9 cellular contexts compared by ENCODE assay signal in the genomic region with DNA sequence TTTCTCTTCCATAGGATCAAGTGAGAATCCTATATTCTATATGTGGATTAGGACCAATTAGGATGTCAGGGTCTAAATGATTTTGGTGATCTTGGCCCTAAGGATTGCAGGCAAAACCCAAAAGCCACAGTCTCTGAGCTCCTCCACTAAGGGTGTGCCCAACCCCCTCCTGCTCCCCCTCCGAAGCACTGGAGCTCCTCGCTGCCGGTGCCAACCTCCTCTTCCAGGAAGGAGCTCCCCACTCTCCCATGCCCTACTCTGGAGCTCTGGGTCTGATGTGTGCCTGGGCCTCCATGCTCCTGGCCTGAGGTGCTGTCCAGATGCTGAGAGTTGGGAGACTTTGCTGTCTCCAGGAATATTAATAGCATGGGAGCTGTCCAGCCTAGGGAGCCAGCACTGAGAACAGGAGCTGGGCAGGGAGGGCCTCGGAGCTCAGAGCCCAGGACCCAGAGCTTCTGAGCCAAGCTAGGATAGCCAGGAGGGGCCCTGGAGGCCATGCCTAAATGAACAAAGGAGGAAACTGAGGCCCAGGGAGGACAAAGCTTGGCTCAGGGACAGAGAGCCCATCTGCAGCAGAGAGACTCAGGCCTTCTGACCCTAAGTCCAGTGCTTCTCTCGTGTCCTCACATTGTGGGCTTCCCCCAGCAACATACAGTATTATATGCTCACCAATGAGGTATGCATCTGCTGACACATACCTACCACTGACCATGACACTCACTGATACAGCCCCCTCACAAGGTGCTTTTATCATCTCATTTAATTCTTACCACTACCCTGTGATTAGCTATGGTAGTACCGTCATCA. TPM values are rescaled to one million over a fixed set of nuclear protein-coding genes. Genes with fewer than 3 reads are reported as not detected.
DNase-seq lines count a peak whose midpoint lies in the region; ATAC-seq and TF ChIP-seq lines count a peak whose summit lies in the region.
"Had no signal": no experiment of that assay in that cellular context is flagged by ENCODE, and none has a peak within 500 bp of the region (broad histone marks: within the 10 kb centered on the region; RNA-seq: fewer than 3 reads in every experiment).

No MANE protein-coding gene starts in this region.

- H3K9me3 ChIP-seq in right lobe of liver, result no peaks in the 10 kb centered on the region

- no peak overlapping the region for H3K27ac ChIP-seq in right lobe of liver

- peak; percentile 87 for DNase-seq in AG08396 (ENCODE audit: low spot score)
- DNase-seq in LHCN-M2 (ENCODE audit: low read depth), result peak; percentile 78
- peak; percentile 80 to 93 for DNase-seq in T47D (ENCODE audit: low read depth in 1 of 2, low spot score in 1 of 2)
- DNase-seq in right lobe of liver, result no peak
- DNase-seq in activated effector memory CD4-positive, alpha-beta T cell treated with anti-CD3 and anti-CD28 coated beads, Interleukin-2, amount 50 U/mL, for 16 hours, result no peak
- no peak for DNase-seq in DMS79 treated with DMSO at 0.1 percent for 48 hours (lab: John Stamatoyannopoulos, UW)
- DNase-seq: NCI-H2171 had no signal

- ATAC-seq in right lobe of liver (peak; percentile 46 to 85 (median 75)), GM18868 (IDR thresholded peaks at IDR 0.05; ENCODE audit: unreplicated experiment) (no peak), HG03469 (IDR thresholded peaks at IDR 0.05; ENCODE audit: unreplicated experiment) (no peak)

- in situ Hi-C loops in T47D (cut with HindIII; ENCODE audit: low pct_unique_long_range_greater_than_20kb, low sequenced_read_pairs), result no loop called here

- TF ChIP-seq POLR2A in right lobe of liver (IDR thresholded peaks at IDR 0.05), result no peak

- TF ChIP-seq CTCF in right lobe of liver (IDR thresholded peaks at IDR 0.05), result no peak

- no peaks in the 10 kb centered on the region for H3K36me3 ChIP-seq in right lobe of liver

- H3K4me3 ChIP-seq in right lobe of liver, result no peak overlapping the region

- H3K4me1 ChIP-seq in right lobe of liver, result no peaks in the 10 kb centered on the region

- WGBS in right lobe of liver (ENCODE audit: insufficient coverage, low coverage, low lambda C conversion rate, missing lambda C conversion rate), result 100% methylated on average over 1 of the region's 6 CpGs

- intact Hi-C loops in right lobe of liver (cut with DNase I), result no loop called here

- H3K27me3 ChIP-seq in right lobe of liver, result no peaks in the 10 kb centered on the region

RNA-seq across cellular contexts. Expression of gene HERC1, which starts 36.9 kb away (rescaled TPM):
- 44.6 and 52.0 TPM in 2 replicates for total RNA-seq in LHCN-M2 (2014; rRNA removed)
- polyA plus RNA-seq in LHCN-M2 (2012), result 10.8 TPM
- total RNA-seq in right lobe of liver, result 10 to 100 TPM; 35.1 to 46.2 (median 38.0) TPM

Comparison
In these comparisons a context has a peak if more than half of its experiments do, and no peak if none do; other contexts are left out.
1. DNase-seq: peak in AG08396 (single experiment), LHCN-M2 (single experiment) and T47D (2 of 2); none in right lobe of liver (0 of 3), activated effector memory CD4-positive, alpha-beta T cell treated with anti-CD3 and anti-CD28 coated beads, Interleukin-2, amount 50 U/mL, for 16 hours (single experiment) and DMS79 treated with DMSO at 0.1 percent for 48 hours (single experiment).
2. ATAC-seq: peak in right lobe of liver (4 of 4); none in GM18868 (single experiment) and HG03469 (single experiment).